8 cellular contexts compared by ENCODE assay signal in the genomic region with DNA sequence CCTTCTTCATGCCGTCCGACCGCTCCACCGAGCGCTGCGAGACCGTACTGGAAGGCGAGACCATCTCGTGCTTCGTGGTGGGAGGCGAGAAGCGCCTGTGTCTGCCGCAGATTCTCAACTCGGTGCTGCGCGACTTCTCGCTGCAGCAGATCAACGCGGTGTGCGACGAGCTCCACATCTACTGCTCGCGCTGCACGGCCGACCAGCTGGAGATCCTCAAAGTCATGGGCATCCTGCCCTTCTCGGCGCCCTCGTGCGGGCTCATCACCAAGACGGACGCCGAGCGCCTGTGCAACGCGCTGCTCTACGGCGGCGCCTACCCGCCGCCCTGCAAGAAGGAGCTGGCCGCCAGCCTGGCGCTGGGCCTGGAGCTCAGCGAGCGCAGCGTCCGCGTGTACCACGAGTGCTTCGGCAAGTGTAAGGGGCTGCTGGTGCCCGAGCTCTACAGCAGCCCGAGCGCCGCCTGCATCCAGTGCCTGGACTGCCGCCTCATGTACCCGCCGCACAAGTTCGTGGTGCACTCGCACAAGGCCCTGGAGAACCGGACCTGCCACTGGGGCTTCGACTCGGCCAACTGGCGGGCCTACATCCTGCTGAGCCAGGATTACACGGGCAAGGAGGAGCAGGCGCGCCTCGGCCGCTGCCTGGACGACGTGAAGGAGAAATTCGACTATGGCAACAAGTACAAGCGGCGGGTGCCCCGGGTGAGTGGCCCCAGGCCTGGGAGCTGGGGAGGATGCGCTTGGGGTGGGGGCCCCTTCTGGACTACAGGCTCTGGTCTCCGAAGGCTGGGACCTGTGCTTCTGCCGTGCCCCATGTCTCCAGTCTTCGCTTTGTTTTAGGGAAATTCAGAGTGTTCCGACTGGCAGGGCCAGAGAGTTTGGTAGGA. TPM values are rescaled to one million over a fixed set of nuclear protein-coding genes. Genes with fewer than 3 reads are reported as not detected.
DNase-seq lines count a peak whose midpoint lies in the region; ATAC-seq and TF ChIP-seq lines count a peak whose summit lies in the region.

No MANE protein-coding gene starts in this region.

- 3% methylated on average over 78 of the region's 78 CpGs for WGBS in liver

- peak; percentile 62 for DNase-seq in NCI-H1105 (lab: John Stamatoyannopoulos, UW)
- DNase-seq in coronary artery (ENCODE audit: low spot score) = peak; percentile 85
- peak; percentile 68 for DNase-seq in stimulated activated CD8-positive, alpha-beta memory T cell treated with anti-CD3 and anti-CD28 coated beads, Interleukin-4, amount 100 ng/mL, for 48 hours

- H3K27me3 ChIP-seq in liver (ENCODE audit: control insufficient read depth in 4 of 4, insufficient read depth in 4 of 4, low read length in 3 of 4) = no peaks in the 10 kb centered on the region

- ATAC-seq in HG03045 (IDR thresholded peaks at IDR 0.05; ENCODE audit: unreplicated experiment) (no peak), GM18517 (IDR thresholded peaks at IDR 0.05; ENCODE audit: unreplicated experiment) (no peak)

- peak overlapping the region; percentile 41 to 89 for H3K9ac ChIP-seq in liver (ENCODE audit: low read depth in 1 of 2, low read length in 2 of 2)

- peaks cover 22 to 53% (median 44%) of the 10 kb centered on the region in 4 donors for H3K4me1 ChIP-seq in liver (ENCODE audit: control insufficient read depth in 4 of 4, insufficient read depth in 4 of 4, low read length in 3 of 4)

- H3K27ac ChIP-seq in coronary artery (peak overlapping the region; percentile 79 to 100), liver (ENCODE audit: low read depth in 1 of 2, low read length in 2 of 2) (peak overlapping the region; percentile 91 to 93)

- peak overlapping the region; percentile 62 for H3K4me3 ChIP-seq in GM08714 (ENCODE audit: low read length)
- peak overlapping the region; percentile 81 for H3K4me3 ChIP-seq in WI38 (ENCODE audit: low read depth, low read length)
- peak overlapping the region; percentile 96 for H3K4me3 ChIP-seq in coronary artery
- peak overlapping the region; percentile 82 to 88 (median 83) for H3K4me3 ChIP-seq in liver (ENCODE audit: low read depth in 1 of 3, low read length in 3 of 3)

- no peaks in the 10 kb centered on the region for H3K36me3 ChIP-seq in liver (ENCODE audit: control insufficient read depth in 4 of 4, insufficient read depth in 3 of 4, low read depth in 1 of 4, low read length in 3 of 4)

- H3K9me3 ChIP-seq in liver (ENCODE audit: control insufficient read depth in 4 of 4, low read length in 3 of 4) = no peaks in the 10 kb centered on the region

- peak; percentile 18 to 53 for TF ChIP-seq RAD21 in liver (IDR thresholded peaks at IDR 0.05)

- no peak for TF ChIP-seq CTCF in WI38 (IDR thresholded peaks at IDR 0.05; ENCODE audit: low read depth, low read length)
- no peak for TF ChIP-seq CTCF in coronary artery (IDR thresholded peaks at IDR 0.05)
- no peak for TF ChIP-seq CTCF in liver (IDR thresholded peaks at IDR 0.05; ENCODE audit: low read depth, low read length, missing input control)

TF ChIP-seq in liver, 16 proteins besides CTCF, POLR2A, EP300 and RAD21:
- no peak for TF ChIP-seq GABPA (IDR thresholded peaks at IDR 0.05 in 1 of 2, conservative IDR thresholded peaks at IDR 0.05 in 1 of 2)
- TF ChIP-seq EGR1 (IDR thresholded peaks at IDR 0.05; ENCODE audit: low read depth in 2 of 2) = no peak
- TF ChIP-seq HNF4A (conservative IDR thresholded peaks at IDR 0.05) = no peak
- TF ChIP-seq, protein P1, sequence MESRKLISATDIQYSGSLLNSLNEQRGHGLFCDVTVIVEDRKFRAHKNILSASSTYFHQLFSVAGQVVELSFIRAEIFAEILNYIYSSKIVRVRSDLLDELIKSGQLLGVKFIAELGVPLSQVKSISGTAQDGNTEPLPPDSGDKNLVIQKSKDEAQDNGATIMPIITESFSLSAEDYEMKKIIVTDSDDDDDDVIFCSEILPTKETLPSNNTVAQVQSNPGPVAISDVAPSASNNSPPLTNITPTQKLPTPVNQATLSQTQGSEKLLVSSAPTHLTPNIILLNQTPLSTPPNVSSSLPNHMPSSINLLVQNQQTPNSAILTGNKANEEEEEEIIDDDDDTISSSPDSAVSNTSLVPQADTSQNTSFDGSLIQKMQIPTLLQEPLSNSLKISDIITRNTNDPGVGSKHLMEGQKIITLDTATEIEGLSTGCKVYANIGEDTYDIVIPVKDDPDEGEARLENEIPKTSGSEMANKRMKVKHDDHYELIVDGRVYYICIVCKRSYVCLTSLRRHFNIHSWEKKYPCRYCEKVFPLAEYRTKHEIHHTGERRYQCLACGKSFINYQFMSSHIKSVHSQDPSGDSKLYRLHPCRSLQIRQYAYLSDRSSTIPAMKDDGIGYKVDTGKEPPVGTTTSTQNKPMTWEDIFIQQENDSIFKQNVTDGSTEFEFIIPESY (IDR thresholded peaks at IDR 0.05) = no peak
- TF ChIP-seq RXRA (IDR thresholded peaks at IDR 0.05) = no peak
- no peak for TF ChIP-seq SP1 (IDR thresholded peaks at IDR 0.05)
- TF ChIP-seq YY1 (IDR thresholded peaks at IDR 0.05) = no peak

RNA-seq across cellular contexts. Expression of a gene that starts 1.2 kb away (rescaled TPM):
- total RNA-seq in liver = 10 to 100 TPM; 18.9 to 21.3 TPM
- polyA plus RNA-seq in liver = 10 to 100 TPM in 1 of 2 donors, 1 to 10 TPM in 1; 3.2 to 20.1 TPM

RNA-seq across cellular contexts. Expression of a gene that starts 34.7 kb away (rescaled TPM):
- 10 to 100 TPM in 1 of 2 donors, 1 to 10 TPM in 1; 5.6 to 11.9 TPM for total RNA-seq in liver
- 10 to 100 TPM; 19.6 to 31.5 TPM for polyA plus RNA-seq in liver
